Comparison of ENCODE assay signal across 19 cellular contexts in the genomic region with DNA sequence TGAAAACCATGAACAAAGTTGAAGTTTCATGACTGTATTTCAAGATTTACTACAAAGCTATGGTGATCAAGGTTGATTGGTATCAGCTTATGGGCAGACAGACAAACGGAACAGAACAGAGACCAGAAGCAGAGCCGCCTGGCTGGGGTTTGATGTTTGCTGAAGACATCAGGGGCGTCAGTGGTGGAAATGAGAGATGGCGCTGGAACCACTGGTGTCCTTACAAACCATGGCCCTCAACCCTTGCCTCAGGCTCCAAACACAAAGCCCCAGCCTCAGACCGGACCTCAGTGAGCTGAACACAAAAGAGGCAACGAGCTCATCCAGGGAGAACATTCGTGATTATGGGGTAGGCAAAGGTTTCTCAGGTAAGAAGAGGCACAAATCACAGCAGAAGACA.
A peak's percentile ranks its signal among the peaks of the same experiment; 100 is the strongest.
DNase-seq lines count a peak whose midpoint lies in the region; ATAC-seq and TF ChIP-seq lines count a peak whose summit lies in the region.
"Had no signal": no experiment of that assay in that cellular context is flagged by ENCODE, and none has a peak within 500 bp of the region (broad histone marks: within the 10 kb centered on the region; RNA-seq: fewer than 3 reads in every experiment).

No MANE protein-coding gene starts in this region.

- no peaks in the 10 kb centered on the region for H4K20me1 ChIP-seq in H9 (ENCODE audit: control insufficient read depth, insufficient read depth, insufficient read length)

- H2AFZ ChIP-seq in H9 (ENCODE audit: low read length), result no peak overlapping the region

- no peak overlapping the region for H3K4ac ChIP-seq in H9 (ENCODE audit: low read depth, low read length)

- H4K91ac ChIP-seq in H9 (ENCODE audit: insufficient read length, low read depth, low read length), result no peak overlapping the region

- no peak overlapping the region for H2AK5ac ChIP-seq in H9 (ENCODE audit: insufficient read length, low read length)

- H2BK15ac ChIP-seq in H9 (ENCODE audit: low read depth, low read length), result no peak overlapping the region

- DNase-seq in H9 (peak; percentile 17), WERI-Rb-1 (peak; percentile 6), left lobe of liver (ENCODE audit: low spot score) (peak; percentile 31), upper lobe of right lung (peak; percentile 17), left ventricle myocardium superior (no peak), C1 segment of cervical spinal cord (lab: John Stamatoyannopoulos, UW) (no peak)
- DNase-seq: DMS153, DND-41, KBM-7, MV-4-11, NCI-H1105, NCI-H1436 treated with DMSO at 0.1 percent for 48 hours, NCI-H187 treated with DMSO at 0.1 percent for 48 hours, NCI-H2171 treated with DMSO at 0.1 percent for 48 hours, NCI-H345, NCI-H510A treated with DMSO at 0.1 percent for 48 hours, SHP77 had no signal

- no peak overlapping the region for H3K4me2 ChIP-seq in H9 (ENCODE audit: insufficient read depth, insufficient read length, low read length)

- no peak overlapping the region for H3T11ph ChIP-seq in H9 (ENCODE audit: low read length)

- H3K23me2 ChIP-seq in H9 (ENCODE audit: insufficient read length, low read depth, low read length, poor library complexity, severe bottlenecking), result peaks cover 6% of the 10 kb centered on the region

- H3K27ac ChIP-seq in H9 (ENCODE audit: insufficient read length, low read depth, low read length), result no peak overlapping the region
- no peak overlapping the region for H3K27ac ChIP-seq in WERI-Rb-1
- no peak overlapping the region for H3K27ac ChIP-seq in upper lobe of right lung
- H3K27ac ChIP-seq: RWPE1 had no signal

- ATAC-seq in left lobe of liver, result no peak
- ATAC-seq in upper lobe of right lung, result no peak
- ATAC-seq in HG03571 (IDR thresholded peaks at IDR 0.05; ENCODE audit: unreplicated experiment), result no peak
- no peak for ATAC-seq in left ventricle myocardium superior

- no peaks in the 10 kb centered on the region for H3K36me3 ChIP-seq in WERI-Rb-1
- no peaks in the 10 kb centered on the region for H3K36me3 ChIP-seq in upper lobe of right lung

- H3K4me3 ChIP-seq in WERI-Rb-1 (ENCODE audit: low read depth, low read length) (no peak overlapping the region), upper lobe of right lung (no peak overlapping the region)

- peak overlapping the region in 1 of 3 experiments; percentile 29; a peak in 1 of 7 replicates for H3K27ac Mint-ChIP-seq in H9

- no peak overlapping the region for H3K4me3 Mint-ChIP-seq in H9

- no peak overlapping the region for H3K14ac ChIP-seq in H9 (ENCODE audit: insufficient read depth, low read length)

- H3K9me3 ChIP-seq in H9 (ENCODE audit: control insufficient read depth, low read depth, low read length) (no peaks in the 10 kb centered on the region), WERI-Rb-1 (ENCODE audit: severe bottlenecking) (peaks cover 2% of the 10 kb centered on the region), upper lobe of right lung (no peaks in the 10 kb centered on the region)

- no peak overlapping the region for H3K23ac ChIP-seq in H9 (ENCODE audit: insufficient read length, low read depth, low read length)

- H3K4me1 ChIP-seq in H9 (ENCODE audit: insufficient read depth, low read length) (no peaks in the 10 kb centered on the region), upper lobe of right lung (peaks cover 11% of the 10 kb centered on the region)

- no peaks in the 10 kb centered on the region for H3K79me2 ChIP-seq in H9 (ENCODE audit: insufficient read depth, low read length)

- intact Hi-C loops in upper lobe of right lung (cut with DNase I) (no loop called here), left ventricle myocardium superior (cut with micrococcal nuclease) (no loop called here)

- no peak overlapping the region for H3K18ac ChIP-seq in H9 (ENCODE audit: insufficient read length, low read depth, low read length)

- WGBS in H9 (ENCODE audit: extremely low coverage, insufficient read length, low lambda C conversion rate), result no CpG with 5 or more reads among the region's 7 CpGs

- no peaks in the 10 kb centered on the region for H3K27me3 Mint-ChIP-seq in H9 (ENCODE audit: low read depth)

- no peak overlapping the region for H2BK5ac ChIP-seq in H9 (ENCODE audit: insufficient read length, low read length)

- peaks cover 0 to 5% (median 4%) of the 10 kb centered on the region in 3 experiments; a peak in 3 of 7 replicates for H3K36me3 Mint-ChIP-seq in H9 (ENCODE audit: insufficient read depth in 1 of 3, low read depth in 3 of 3)

- no peak overlapping the region for H2BK20ac ChIP-seq in H9 (ENCODE audit: low read depth, low read length, poor library complexity, severe bottlenecking)

- TF ChIP-seq CTCF in H9 (conservative IDR thresholded peaks at IDR 0.05) (no peak), WERI-Rb-1 (IDR thresholded peaks at IDR 0.05; ENCODE audit: low read depth, low read length) (no peak), upper lobe of right lung (IDR thresholded peaks at IDR 0.05) (no peak)

- no peaks in the 10 kb centered on the region for H3K79me1 ChIP-seq in H9 (ENCODE audit: insufficient read depth, low read depth, low read length, poor library complexity, severe bottlenecking)

- peaks cover 5 to 9% of the 10 kb centered on the region in 2 experiments for H3K4me1 Mint-ChIP-seq in H9

- no peak overlapping the region for H2BK120ac ChIP-seq in H9 (ENCODE audit: low read depth, low read length, poor library complexity, severe bottlenecking)

- H3K9ac ChIP-seq in H9 (ENCODE audit: extremely low read depth, insufficient read length, low read length), result no peak overlapping the region

- H3K56ac ChIP-seq in H9 (ENCODE audit: insufficient read length, low read depth, low read length), result no peak overlapping the region

- H4K8ac ChIP-seq in H9 (replicated peaks; ENCODE audit: insufficient read length, low read depth, low read length), result no peak overlapping the region

- H3K27me3 ChIP-seq in H9 (ENCODE audit: insufficient read depth, low read length) (no peaks in the 10 kb centered on the region), WERI-Rb-1 (ENCODE audit: insufficient read depth, low read depth, severe bottlenecking) (no peaks in the 10 kb centered on the region), upper lobe of right lung (no peaks in the 10 kb centered on the region)

- no peak overlapping the region for H4K5ac ChIP-seq in H9 (ENCODE audit: insufficient read length, low read depth, low read length)

- H2BK12ac ChIP-seq in H9 (ENCODE audit: insufficient read length, low read depth, low read length), result no peak overlapping the region

- H3K9me3 Mint-ChIP-seq in H9, result peaks cover 5 to 6% of the 10 kb centered on the region in 2 experiments

Comparison
In these comparisons a context has a peak if more than half of its experiments do, and no peak if none do; other contexts are left out.
1. DNase-seq: peak in H9 (single experiment), WERI-Rb-1 (single experiment), left lobe of liver (single experiment) and upper lobe of right lung (single experiment); none in left ventricle myocardium superior (single experiment) and C1 segment of cervical spinal cord (0 of 14).